Comparison of ENCODE assay signal across 27 cellular contexts in the genomic region with DNA sequence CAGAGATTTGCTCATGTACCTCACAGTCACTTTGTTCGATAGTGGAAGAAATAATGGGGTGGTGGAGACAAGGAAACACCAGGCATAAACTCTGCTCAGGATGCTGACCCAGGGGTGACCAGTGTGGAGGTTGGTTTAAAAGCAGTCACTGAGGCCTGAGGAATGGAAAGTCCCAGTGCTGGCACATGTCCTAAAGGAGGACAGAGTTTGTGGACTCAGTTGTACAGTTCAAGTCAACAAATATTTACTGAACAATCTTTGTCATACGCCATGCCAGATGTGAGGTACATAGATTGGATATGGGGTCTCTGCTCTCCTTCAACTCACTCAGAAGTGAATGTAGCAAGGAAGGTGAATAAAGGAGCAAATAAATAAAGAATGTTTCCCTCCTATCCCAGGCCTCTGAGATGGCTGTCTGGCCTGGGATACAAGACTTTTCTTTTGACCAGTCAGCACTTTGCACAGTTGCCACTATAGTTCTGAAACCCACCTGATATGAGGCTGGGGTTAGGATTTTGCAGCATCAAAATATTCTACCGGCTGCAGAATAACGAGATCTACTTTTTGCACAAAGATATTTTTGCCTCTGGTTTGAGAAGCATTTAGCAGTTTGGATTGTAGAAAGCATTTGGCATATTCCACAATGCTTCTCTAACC. TPM values are rescaled to one million over a fixed set of nuclear protein-coding genes. Genes with fewer than 3 reads are reported as not detected.
DNase-seq lines count a peak whose midpoint lies in the region; ATAC-seq, FAIRE-seq and TF ChIP-seq lines count a peak whose summit lies in the region.
"Had no signal": no experiment of that assay in that cellular context is flagged by ENCODE, and none has a peak within 500 bp of the region (broad histone marks: within the 10 kb centered on the region; RNA-seq: fewer than 3 reads in every experiment).

No MANE protein-coding gene starts in this region.

- no peaks in the 10 kb centered on the region for H3K79me2 ChIP-seq in HepG2 (ENCODE audit: insufficient read depth, low read length)

- no peak for TF ChIP-seq POLR2A in HepG2 (IDR thresholded peaks at IDR 0.05; ENCODE audit: insufficient read depth in 1 of 2, low read depth in 2 of 2, low read length in 2 of 2)
- TF ChIP-seq POLR2A in uterus (IDR thresholded peaks at IDR 0.05) = no peak

- H2AFZ ChIP-seq in HepG2 (ENCODE audit: low read length) = no peak overlapping the region
- H2AFZ ChIP-seq: PC-9 had no signal

- TF ChIP-seq CTCF in HepG2 (CRISPR knock-in tag; IDR thresholded peaks at IDR 0.05) (no peak), uterus (IDR thresholded peaks at IDR 0.05) (no peak)

- H4K20me1 ChIP-seq in BLaER1 treated with 17β-estradiol and CSF1 and Interleukin-3, amounts not matched to agents 10 nM and 100 nM = no peaks in the 10 kb centered on the region
- H4K20me1 ChIP-seq in HepG2 (ENCODE audit: insufficient read depth, low read length) = no peaks in the 10 kb centered on the region

- peaks cover 20% of the 10 kb centered on the region for H3K4me1 Mint-ChIP-seq in activated CD4-positive, alpha-beta T cell treated with anti-CD3 and anti-CD28 coated beads, Interleukin-2, amount 10 ng/mL, durations not matched to agents 24 days and 14 days

- no peak overlapping the region for H3K4me3 ChIP-seq in BLaER1 treated with 17β-estradiol and CSF1 and Interleukin-3, amounts not matched to agents 10 nM and 100 nM
- H3K4me3 ChIP-seq in HepG2 (replicated peaks in 1 of 3; ENCODE audit: insufficient read depth in 1 of 3, low read depth in 2 of 3, low read length in 3 of 3) (no peak overlapping the region), uterus (no peak overlapping the region)
- H3K4me3 ChIP-seq: PC-9, SJCRH30 had no signal

- no peak overlapping the region for H3K4me3 Mint-ChIP-seq in activated CD4-positive, alpha-beta T cell treated with anti-CD3 and anti-CD28 coated beads, Interleukin-2, amount 10 ng/mL, durations not matched to agents 24 days and 14 days

- H3K27me3 ChIP-seq in BLaER1 treated with 17β-estradiol and CSF1 and Interleukin-3, amounts not matched to agents 10 nM and 100 nM = no peaks in the 10 kb centered on the region
- no peaks in the 10 kb centered on the region for H3K27me3 ChIP-seq in HepG2 (ENCODE audit: control insufficient read depth in 1 of 2, insufficient read depth in 2 of 2, low read length in 2 of 2)
- peaks cover 0 to 7% of the 10 kb centered on the region in 2 donors for H3K27me3 ChIP-seq in uterus
- H3K27me3 ChIP-seq: SJCRH30 had no signal

- no peaks in the 10 kb centered on the region for H3K9me3 ChIP-seq in BLaER1 treated with 17β-estradiol and CSF1 and Interleukin-3, amounts not matched to agents 10 nM and 100 nM (replicated peaks in 1 of 11)
- H3K9me3 ChIP-seq in KOPT-K1 (ENCODE audit: insufficient read depth, low read length, poor library complexity, severe bottlenecking) (no peaks in the 10 kb centered on the region), HepG2 (ENCODE audit: low read length) (no peaks in the 10 kb centered on the region), uterus (no peaks in the 10 kb centered on the region)
- H3K9me3 ChIP-seq: SJCRH30 had no signal

- CTCF ChIA-PET in HepG2 (lab: Yijun Ruan, JAX; ENCODE audit: low intra/inter-chr PET ratio, low total read pairs) = no interaction called here

- TF ChIP-seq EP300 in HepG2 (IDR thresholded peaks at IDR 0.05; ENCODE audit: low read depth in 2 of 2, low read length in 2 of 2) (peak in 1 of 2 experiments; percentile 59; a peak in 1 of 4 replicates), HepG2 (CRISPR knock-in tag; IDR thresholded peaks at IDR 0.05; ENCODE audit: borderline replicate concordance) (no peak)

- no peaks in the 10 kb centered on the region for H3K27me3 Mint-ChIP-seq in activated CD4-positive, alpha-beta T cell treated with anti-CD3 and anti-CD28 coated beads, Interleukin-2, amount 10 ng/mL, durations not matched to agents 24 days and 14 days
- H3K27me3 Mint-ChIP-seq: CD8-positive, alpha-beta memory T cell; T-cell had no signal

- peak; percentile 49 for DNase-seq in activated CD4-positive, alpha-beta T cell treated with anti-CD3 and anti-CD28 coated beads, Interleukin-2, amount 10 ng/mL, durations not matched to agents 24 days and 14 days
- no peak for DNase-seq in activated CD4-positive, alpha-beta T cell treated with anti-CD3 and anti-CD28 coated beads, Interleukin-2, amount 50 U/mL, for 1 hour
- no peak for DNase-seq in HepG2 (ENCODE audit: low spot score)
- DNase-seq in ACHN = no peak
- DNase-seq in uterus = no peak
- DNase-seq: AML-193; CD8-positive, alpha-beta memory T cell; DMS 273 treated with DMSO at 0.1 percent for 48 hours; Kasumi-1; NCI-H1105 treated with DMSO at 0.1 percent for 48 hours; NCI-H146; NCI-H2029; NCI-H446; NCI-H524 treated with DMSO at 0.1 percent for 48 hours; NCI-H774; NK-92 treated with Interleukin-12 subunit alpha and Interleukin-12 subunit beta, amount 100 ng/mL, for 24 hours; PC-9; SJCRH30; T-cell had no signal

- ATAC-seq in HepG2 (peak; percentile 48), HG03135 (IDR thresholded peaks at IDR 0.05; ENCODE audit: unreplicated experiment) (no peak)
- ATAC-seq: Right ventricle myocardium inferior had no signal

- peak overlapping the region in 6 of 11 experiments; percentile 20 to 42 (median 34); a peak in 9 of 22 replicates for H3K4me2 ChIP-seq in BLaER1 treated with 17β-estradiol and CSF1 and Interleukin-3, amounts not matched to agents 10 nM and 100 nM
- peak overlapping the region; percentile 34 for H3K4me2 ChIP-seq in HepG2 (ENCODE audit: low read depth, low read length)
- H3K4me2 ChIP-seq: PC-9 had no signal

- POLR2A ChIA-PET in HepG2 (lab: Yijun Ruan, JAX) = no interaction called here

- in situ Hi-C loops in HepG2 (cut with HindIII; ENCODE audit: extremely low pct_ligation_motif_present, low pct_unique_long_range_greater_than_20kb) = no loop called here
- in situ Hi-C loops in ACHN (cut with HindIII; ENCODE audit: low pct_ligation_motif_present, low pct_unique_long_range_greater_than_20kb, low sequenced_read_pairs) = no loop called here

- no peaks in the 10 kb centered on the region for H3K36me3 ChIP-seq in BLaER1 treated with 17β-estradiol and CSF1 and Interleukin-3, amounts not matched to agents 10 nM and 100 nM
- H3K36me3 ChIP-seq in KOPT-K1 (ENCODE audit: insufficient read depth, low read length) = no peaks in the 10 kb centered on the region
- no peaks in the 10 kb centered on the region for H3K36me3 ChIP-seq in HepG2 (replicated peaks in 1 of 2; ENCODE audit: control insufficient read depth in 1 of 2, insufficient read depth in 2 of 2, low read length in 2 of 2)
- H3K36me3 ChIP-seq in uterus = no peaks in the 10 kb centered on the region
- H3K36me3 ChIP-seq: SJCRH30 had no signal

- H3K9me3 Mint-ChIP-seq in activated CD4-positive, alpha-beta T cell treated with anti-CD3 and anti-CD28 coated beads, Interleukin-2, amount 10 ng/mL, durations not matched to agents 24 days and 14 days = no peaks in the 10 kb centered on the region
- H3K9me3 Mint-ChIP-seq: CD8-positive, alpha-beta memory T cell; T-cell had no signal

- H3K27ac Mint-ChIP-seq in activated CD4-positive, alpha-beta T cell treated with anti-CD3 and anti-CD28 coated beads, Interleukin-2, amount 10 ng/mL, durations not matched to agents 24 days and 14 days = no peak overlapping the region

- H3K36me3 Mint-ChIP-seq in activated CD4-positive, alpha-beta T cell treated with anti-CD3 and anti-CD28 coated beads, Interleukin-2, amount 10 ng/mL, durations not matched to agents 24 days and 14 days (ENCODE audit: low read depth) = peaks cover 14% of the 10 kb centered on the region
- H3K36me3 Mint-ChIP-seq: CD8-positive, alpha-beta memory T cell; T-cell had no signal

- no peak overlapping the region for H3K27ac ChIP-seq in BLaER1 treated with 17β-estradiol and CSF1 and Interleukin-3, amounts not matched to agents 10 nM and 100 nM
- H3K27ac ChIP-seq in KOPT-K1 (ENCODE audit: low read depth, low read length, poor library complexity, severe bottlenecking) = peak overlapping the region; percentile 28
- H3K27ac ChIP-seq in HepG2 (ENCODE audit: extremely low read length, insufficient read depth, low read length) = no peak overlapping the region
- H3K27ac ChIP-seq in uterus = no peak overlapping the region
- H3K27ac ChIP-seq: C4-2B, PC-9, SJCRH30 had no signal

- BruUV-seq in HepG2 (replicated peaks; lab: Mats Ljungman, UMichigan) = no TSS peak

- H3K4me1 ChIP-seq in BLaER1 treated with 17β-estradiol and CSF1 and Interleukin-3, amounts not matched to agents 10 nM and 100 nM = peaks cover 0 to 12% (median 2%) of the 10 kb centered on the region in 10 experiments; a peak in 9 of 20 replicates
- H3K4me1 ChIP-seq in HepG2 (ENCODE audit: insufficient read depth, low read length) (peaks cover 39% of the 10 kb centered on the region), uterus (no peaks in the 10 kb centered on the region)
- H3K4me1 ChIP-seq: SJCRH30 had no signal

- TF ChIP-seq RAD21 in HepG2 (CRISPR knock-in tag; IDR thresholded peaks at IDR 0.05) = no peak

- no peak overlapping the region for H3K9ac ChIP-seq in BLaER1 treated with 17β-estradiol and CSF1 and Interleukin-3, amounts not matched to agents 10 nM and 100 nM
- no peak overlapping the region for H3K9ac ChIP-seq in HepG2 (ENCODE audit: insufficient read depth, low read depth, low read length)

- WGBS in HepG2 (ENCODE audit: low lambda C conversion rate) = 46% methylated on average over 4 of the region's 4 CpGs

- intact Hi-C loops in activated CD4-positive, alpha-beta T cell treated with anti-CD3 and anti-CD28 coated beads, Interleukin-2, amount 10 ng/mL, durations not matched to agents 24 days and 14 days (cut with micrococcal nuclease) = no loop called here
- intact Hi-C loops in HepG2 (cut with micrococcal nuclease; ENCODE audit: unreplicated experiment) (no loop called here), uterus (cut with DNase I; ENCODE audit: low total_unique reads) (no loop called here)

- FAIRE-seq in HepG2 (lab: Jason Lieb, UNC) = no peak
- FAIRE-seq: H54, HTR-8/SVneo had no signal

RNA-seq across cellular contexts. Expression of a gene that starts 7.9 kb away (rescaled TPM):
- total RNA-seq in activated CD4-positive, alpha-beta T cell treated with anti-CD3 and anti-CD28 coated beads, Interleukin-2, amount 10 ng/mL, durations not matched to agents 24 days and 14 days = 85.1 and 87.1 TPM in 2 replicates
- total RNA-seq in HepG2 (2016; rRNA removed; fragmentation: Illumina TruSeq; extraction: Trizol) = 10.0 and 10.3 TPM in 2 replicates
- 2.2 and 2.4 TPM in 2 replicates for total RNA-seq in HepG2 (2016; cell fraction: cytosol; rRNA removed; fragmentation: Illumina TruSeq; extraction: Trizol; ENCODE audit: low read depth)
- total RNA-seq in HepG2 (2016; cell fraction: insoluble cytoplasmic fraction; rRNA removed; fragmentation: Illumina TruSeq; extraction: Trizol) = 7.8 and 10.1 TPM in 2 replicates
- total RNA-seq in HepG2 (2016; cell fraction: membrane; rRNA removed; fragmentation: Illumina TruSeq; extraction: Trizol) = 7.6 and 8.3 TPM in 2 replicates
- 8.2 and 9.3 TPM in 2 replicates for total RNA-seq in HepG2 (2016; cell fraction: nucleus; rRNA removed; fragmentation: Illumina TruSeq; extraction: Trizol)
- 8.7 and 10.5 TPM in 2 replicates for polyA plus RNA-seq in HepG2 (2011; rRNA removed)
- 6.4 and 8.9 TPM in 2 replicates for polyA plus RNA-seq in HepG2 (2011; cell fraction: cytosol; rRNA removed)
- polyA plus RNA-seq in HepG2 (2011; cell fraction: nucleus; rRNA removed) = 20.6 and 24.5 TPM in 2 replicates
- 5.6 and 9.4 TPM in 2 replicates for polyA plus RNA-seq in HepG2 (2012)
- polyA plus RNA-seq in HepG2 (2016; cell fraction: cytosol; fragmentation: Illumina TruSeq; extraction: Trizol; ENCODE audit: low read depth) = 1.7 and 1.8 TPM in 2 replicates
- 9.4 and 11.2 TPM in 2 replicates for polyA plus RNA-seq in HepG2 (2016; cell fraction: insoluble cytoplasmic fraction; fragmentation: Illumina TruSeq; extraction: Trizol; ENCODE audit: low read depth)
- 5.1 and 6.1 TPM in 2 replicates for polyA plus RNA-seq in HepG2 (2016; cell fraction: membrane; fragmentation: Illumina TruSeq; extraction: Trizol; ENCODE audit: low read depth)
- 17.1 and 17.5 TPM in 2 replicates for polyA plus RNA-seq in HepG2 (2016; cell fraction: nucleus; fragmentation: Illumina TruSeq; extraction: Trizol; ENCODE audit: insufficient read depth, low read depth)
- 1.0 and 21.8 TPM in 2 replicates for polyA minus RNA-seq in HepG2 (2011; rRNA and poly(A)+ RNA removed; ENCODE audit: low replicate concordance)
- polyA minus RNA-seq in HepG2 (2011; cell fraction: cytosol; rRNA and poly(A)+ RNA removed) = 6.8 and 9.8 TPM in 2 replicates
- polyA minus RNA-seq in HepG2 (2011; cell fraction: nucleus; rRNA and poly(A)+ RNA removed) = 14.0 and 15.8 TPM in 2 replicates
- total RNA-seq in uterus = 1 to 10 TPM in 1 of 4 donors, under 1 TPM in 2, not detected in 1; 0.26 to 2.4 (median 0.95) TPM
- total RNA-seq: MCF 10A had no signal
